ENCODE assay signal across 26 cellular contexts in genomic region chr4:68390205-68390604, GRCh38. TPM values are rescaled to one million over a fixed set of nuclear protein-coding genes. Genes with fewer than 3 reads are reported as not detected.
"Had no signal": no experiment of that assay in that cellular context is flagged by ENCODE, and none has a peak within 500 bp of the region (broad histone marks: within the 10 kb centered on the region; RNA-seq: fewer than 3 reads in every experiment).

No MANE protein-coding gene starts in this region.

- H3K36me3 ChIP-seq: cardiac muscle cell, sigmoid colon, spleen, upper lobe of left lung had no signal

- H3K9me3 ChIP-seq: body of pancreas, mucosa of descending colon, sigmoid colon, spleen, upper lobe of left lung had no signal

- ATAC-seq: activated CD8-positive, alpha-beta memory T cell treated with anti-CD3 and anti-CD28 coated beads, Interleukin-2, amount 10 ng/mL, durations not matched to agents 7 days and 5 days; activated CD8-positive, alpha-beta T cell treated with anti-CD3 and anti-CD28 coated beads for 36 hours; activated naive CD8-positive, alpha-beta T cell treated with anti-CD3 and anti-CD28 coated beads, Interleukin-2, amount 50 U/mL, for 24 hours; body of pancreas; left colon; mucosa of descending colon had no signal

- H3K4me3 Mint-ChIP-seq: activated CD4-positive, alpha-beta T cell treated with anti-CD3 and anti-CD28 coated beads, Interleukin-2, amount 10 ng/mL, durations not matched to agents 7 days and 5 days; activated CD8-positive, alpha-beta memory T cell treated with anti-CD3 and anti-CD28 coated beads, Interleukin-2, amount 10 ng/mL, durations not matched to agents 7 days and 5 days; activated CD8-positive, alpha-beta T cell treated with anti-CD3 and anti-CD28 coated beads for 36 hours; activated naive CD8-positive, alpha-beta T cell treated with anti-CD3 and anti-CD28 coated beads, Interleukin-2, amount 50 U/mL, for 24 hours; activated T-helper 1 cell treated with anti-CD3 and anti-CD28 coated beads, Interleukin-12 subunit alpha, Interleukin-12 subunit beta, Interleukin-2, Interleukin-4 antibody, amounts not matched to agents 30 ng/mL and 10 ng/mL and 1 ng/mL, durations not matched to agents 14 hours and 24 hours and 36 hours; memory B cell; nephron progenitor cell had no signal

- DNase-seq: activated CD4-positive, alpha-beta T cell treated with anti-CD3 and anti-CD28 coated beads, Interleukin-2, amount 10 ng/mL, durations not matched to agents 7 days and 5 days; activated CD4-positive, CD25-positive, alpha-beta regulatory T cell treated with anti-CD3 and anti-CD28 coated beads, Interleukin-2, amount 50 U/mL, for 72 hours; activated CD8-positive, alpha-beta memory T cell treated with anti-CD3 and anti-CD28 coated beads, Interleukin-2, amount 10 ng/mL, durations not matched to agents 7 days and 5 days; activated CD8-positive, alpha-beta T cell treated with anti-CD3 and anti-CD28 coated beads for 36 hours; activated gamma-delta T cell; activated naive CD4-positive, alpha-beta T cell treated with anti-CD3 and anti-CD28 coated beads, Interleukin-2, amount 50 U/mL, for 16 hours; activated naive CD8-positive, alpha-beta T cell treated with anti-CD3 and anti-CD28 coated beads, Interleukin-2, amount 50 U/mL, for 24 hours; body of pancreas; foreskin melanocyte; glutamatergic neuron; islet precursor cell; left colon; mucosa of descending colon; nephron progenitor cell; sigmoid colon; spleen; stimulated activated CD4-positive, alpha-beta T cell treated with anti-CD3 and anti-CD28 coated beads, Interleukin-4, amount 100 ng/mL, for 24 hours; stimulated activated naive CD4-positive, alpha-beta T cell treated with Interleukin-2 at 50 U/mL for 16 hours; upper lobe of left lung had no signal

- H3K36me3 Mint-ChIP-seq: activated CD8-positive, alpha-beta memory T cell treated with anti-CD3 and anti-CD28 coated beads, Interleukin-2, amount 10 ng/mL, durations not matched to agents 7 days and 5 days; memory B cell had no signal

- H3K4me1 Mint-ChIP-seq: activated CD8-positive, alpha-beta memory T cell treated with anti-CD3 and anti-CD28 coated beads, Interleukin-2, amount 10 ng/mL, durations not matched to agents 7 days and 5 days; nephron progenitor cell had no signal

- H3K27ac Mint-ChIP-seq: activated CD4-positive, alpha-beta T cell treated with anti-CD3 and anti-CD28 coated beads, Interleukin-2, amount 10 ng/mL, durations not matched to agents 7 days and 5 days; activated CD8-positive, alpha-beta memory T cell treated with anti-CD3 and anti-CD28 coated beads, Interleukin-2, amount 10 ng/mL, durations not matched to agents 7 days and 5 days; activated CD8-positive, alpha-beta T cell treated with anti-CD3 and anti-CD28 coated beads for 36 hours; activated naive CD8-positive, alpha-beta T cell treated with anti-CD3 and anti-CD28 coated beads, Interleukin-2, amount 50 U/mL, for 24 hours; activated T-helper 1 cell treated with anti-CD3 and anti-CD28 coated beads, Interleukin-12 subunit alpha, Interleukin-12 subunit beta, Interleukin-2, Interleukin-4 antibody, amounts not matched to agents 30 ng/mL and 10 ng/mL and 1 ng/mL, durations not matched to agents 14 hours and 24 hours and 36 hours; memory B cell; nephron progenitor cell had no signal

- H3K4me3 ChIP-seq: body of pancreas, cardiac muscle cell, mucosa of descending colon, sigmoid colon, spleen, upper lobe of left lung had no signal

- H3K27me3 ChIP-seq: body of pancreas, cardiac muscle cell, sigmoid colon, upper lobe of left lung had no signal

- H3K27ac ChIP-seq: body of pancreas, cardiac muscle cell, sigmoid colon, spleen, upper lobe of left lung, VCaP had no signal

- H3K4me1 ChIP-seq: body of pancreas, sigmoid colon, spleen, upper lobe of left lung had no signal

- H3K9me3 Mint-ChIP-seq: activated CD4-positive, alpha-beta T cell treated with anti-CD3 and anti-CD28 coated beads, Interleukin-2, amount 10 ng/mL, durations not matched to agents 7 days and 5 days; activated CD8-positive, alpha-beta T cell treated with anti-CD3 and anti-CD28 coated beads for 36 hours; activated naive CD8-positive, alpha-beta T cell treated with anti-CD3 and anti-CD28 coated beads, Interleukin-2, amount 50 U/mL, for 24 hours; activated T-helper 1 cell treated with anti-CD3 and anti-CD28 coated beads, Interleukin-12 subunit alpha, Interleukin-12 subunit beta, Interleukin-2, Interleukin-4 antibody, amounts not matched to agents 30 ng/mL and 10 ng/mL and 1 ng/mL, durations not matched to agents 14 hours and 24 hours and 36 hours; memory B cell; nephron progenitor cell had no signal

- H3K27me3 Mint-ChIP-seq: activated CD8-positive, alpha-beta memory T cell treated with anti-CD3 and anti-CD28 coated beads, Interleukin-2, amount 10 ng/mL, durations not matched to agents 7 days and 5 days; activated naive CD8-positive, alpha-beta T cell treated with anti-CD3 and anti-CD28 coated beads, Interleukin-2, amount 50 U/mL, for 24 hours had no signal

RNA-seq across cellular contexts. Expression of gene TMPRSS11E, which starts 57.1 kb away (rescaled TPM):
- total RNA-seq: activated CD4-positive, alpha-beta T cell treated with anti-CD3 and anti-CD28 coated beads, Interleukin-2, amount 10 ng/mL, durations not matched to agents 7 days and 5 days; activated T-helper 1 cell treated with anti-CD3 and anti-CD28 coated beads, Interleukin-12 subunit alpha, Interleukin-12 subunit beta, Interleukin-2, Interleukin-4 antibody, amounts not matched to agents 30 ng/mL and 10 ng/mL and 1 ng/mL, durations not matched to agents 14 hours and 24 hours and 36 hours; cardiac muscle cell; cerebellum; fibroblast of lung; left colon; mucosa of descending colon; sigmoid colon; T-helper 2 cell treated with Interferon-gamma antibody and Interleukin-4, amounts not matched to agents 100 ng/mL and 5 ng/mL, for 36 hours; upper lobe of left lung had no signal
- polyA plus RNA-seq: cardiac muscle cell, fibroblast of lung had no signal
